8 cellular contexts compared by ENCODE assay signal in the genomic region with DNA sequence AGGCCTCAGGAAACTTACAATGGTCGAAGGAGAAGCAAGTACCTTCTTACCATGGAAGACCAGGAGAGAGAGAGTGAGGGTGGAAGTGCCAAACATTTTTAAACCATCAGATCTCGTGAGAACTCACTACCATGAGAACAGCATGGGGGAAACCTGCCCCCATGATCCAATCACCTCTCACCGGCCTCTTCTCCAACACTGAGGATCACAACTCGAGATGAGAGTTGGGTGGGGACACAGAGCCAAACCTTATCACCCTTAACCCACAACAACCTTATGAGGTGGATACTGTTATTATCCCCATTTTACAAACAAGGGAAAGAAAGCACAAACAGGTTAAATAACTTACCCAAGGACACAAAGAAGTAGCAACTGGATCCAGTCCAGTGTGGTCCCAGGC.
"Had no signal": no experiment of that assay in that cellular context is flagged by ENCODE, and none has a peak within 500 bp of the region (broad histone marks: within the 10 kb centered on the region; RNA-seq: fewer than 3 reads in every experiment).

No MANE protein-coding gene starts in this region.

- H3K4me3 ChIP-seq: GM23338, K562 had no signal

- DNase-seq: H9, HCEC 1CT, HFFc6, KG1 had no signal

- H3K27ac ChIP-seq: HL-60 had no signal

- H3K27ac Mint-ChIP-seq: GM23338, H9, HFFc6 had no signal

- H3K4me2 ChIP-seq: GM23338 had no signal

- ATAC-seq: GM23338, HepG2, K562 had no signal

- H3K9me3 Mint-ChIP-seq: HFFc6 had no signal

- H3K4me3 Mint-ChIP-seq: GM23338, H9, HFFc6 had no signal

- H2AFZ ChIP-seq: GM23338 had no signal
